ENCODE assay signal across 1 cellular context in the genomic region with DNA sequence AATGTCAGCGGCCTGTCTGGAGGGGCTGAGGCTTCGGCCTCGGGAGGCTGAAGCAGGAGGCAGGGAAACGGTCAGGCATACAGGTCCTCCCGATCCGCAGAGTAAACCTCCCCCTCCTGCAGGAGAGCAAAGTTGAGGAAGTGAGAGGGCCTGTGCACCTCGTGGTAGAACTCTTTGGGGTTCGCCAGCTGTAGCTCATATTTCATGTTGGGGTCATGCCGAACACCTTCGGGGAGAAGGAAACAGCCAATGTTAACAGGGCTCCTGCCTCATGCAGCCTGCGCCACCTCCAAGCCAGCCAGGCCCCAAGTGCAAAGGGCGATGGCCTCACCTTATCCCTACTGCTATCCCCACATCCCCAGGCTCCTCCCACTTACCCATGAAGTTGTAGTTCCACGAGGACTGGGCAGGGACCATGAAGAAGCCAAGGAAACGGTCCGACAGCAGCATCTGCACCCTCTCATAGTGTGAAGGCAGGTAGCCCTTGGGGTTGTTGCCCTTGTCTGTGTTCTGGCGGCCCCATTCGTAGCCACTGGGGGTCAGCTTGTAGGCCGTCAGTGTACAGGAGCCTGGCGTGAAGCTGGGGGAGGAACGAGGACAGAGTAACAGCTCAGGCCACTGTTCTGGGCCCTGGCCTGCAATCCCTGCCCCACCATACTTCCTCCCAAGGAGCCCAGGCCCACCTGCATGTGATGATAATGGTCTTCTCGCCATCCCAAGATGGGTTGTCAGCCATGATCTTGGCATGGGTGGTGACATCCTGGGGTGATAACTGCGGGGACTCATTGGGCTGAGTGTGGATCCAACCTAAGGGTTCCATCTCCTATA.
TF ChIP-seq lines count a peak whose summit lies in the region.

No MANE protein-coding gene starts in this region.

TF ChIP-seq in H1, 55 proteins besides CTCF, POLR2A, EP300 and RAD21:
- TF ChIP-seq POLR2AphosphoS5 (IDR thresholded peaks at IDR 0.05; ENCODE audit: low read depth, low read length) (0 out of 2 replicates have a peak, but pooled peaks have one; percentile 16), SRF (IDR thresholded peaks at IDR 0.05; ENCODE audit: low read depth, low read length) (no peak), SP1 (IDR thresholded peaks at IDR 0.05; ENCODE audit: low read depth, low read length) (peak; percentile 8; the same call in 1 of the 2 replicates)
